ENCODE assay signal across 1 cellular context in genomic region chr2:152432765-152433164, GRCh38.
A peak's percentile ranks its signal among the peaks of the same experiment; 100 is the strongest.
TF ChIP-seq lines count a peak whose summit lies in the region.

No MANE protein-coding gene starts in this region.

TF ChIP-seq in HepG2, 621 proteins besides CTCF, POLR2A, EP300 and RAD21 (continued from another document and continues in another):
- TF ChIP-seq, protein P1, sequence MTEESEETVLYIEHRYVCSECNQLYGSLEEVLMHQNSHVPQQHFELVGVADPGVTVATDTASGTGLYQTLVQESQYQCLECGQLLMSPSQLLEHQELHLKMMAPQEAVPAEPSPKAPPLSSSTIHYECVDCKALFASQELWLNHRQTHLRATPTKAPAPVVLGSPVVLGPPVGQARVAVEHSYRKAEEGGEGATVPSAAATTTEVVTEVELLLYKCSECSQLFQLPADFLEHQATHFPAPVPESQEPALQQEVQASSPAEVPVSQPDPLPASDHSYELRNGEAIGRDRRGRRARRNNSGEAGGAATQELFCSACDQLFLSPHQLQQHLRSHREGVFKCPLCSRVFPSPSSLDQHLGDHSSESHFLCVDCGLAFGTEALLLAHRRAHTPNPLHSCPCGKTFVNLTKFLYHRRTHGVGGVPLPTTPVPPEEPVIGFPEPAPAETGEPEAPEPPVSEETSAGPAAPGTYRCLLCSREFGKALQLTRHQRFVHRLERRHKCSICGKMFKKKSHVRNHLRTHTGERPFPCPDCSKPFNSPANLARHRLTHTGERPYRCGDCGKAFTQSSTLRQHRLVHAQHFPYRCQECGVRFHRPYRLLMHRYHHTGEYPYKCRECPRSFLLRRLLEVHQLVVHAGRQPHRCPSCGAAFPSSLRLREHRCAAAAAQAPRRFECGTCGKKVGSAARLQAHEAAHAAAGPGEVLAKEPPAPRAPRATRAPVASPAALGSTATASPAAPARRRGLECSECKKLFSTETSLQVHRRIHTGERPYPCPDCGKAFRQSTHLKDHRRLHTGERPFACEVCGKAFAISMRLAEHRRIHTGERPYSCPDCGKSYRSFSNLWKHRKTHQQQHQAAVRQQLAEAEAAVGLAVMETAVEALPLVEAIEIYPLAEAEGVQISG (CRISPR knock-in tag; IDR thresholded peaks at IDR 0.05): no peak
- TF ChIP-seq ZNF780A (CRISPR knock-in tag; IDR thresholded peaks at IDR 0.05) (0 out of 2 replicates have a peak, but pooled peaks have one; percentile 44), GABPB1 (CRISPR knock-in tag; IDR thresholded peaks at IDR 0.05) (no peak), USF2 (IDR thresholded peaks at IDR 0.05; ENCODE audit: low read depth, low read length) (no peak), USF2 (CRISPR knock-in tag; IDR thresholded peaks at IDR 0.05; ENCODE audit: borderline replicate concordance) (no peak), ZNF776 (CRISPR knock-in tag; IDR thresholded peaks at IDR 0.05) (no peak), ZNF672 (CRISPR knock-in tag; IDR thresholded peaks at IDR 0.05) (no peak), ZNF367 (CRISPR knock-in tag; IDR thresholded peaks at IDR 0.05; ENCODE audit: borderline replicate concordance) (no peak), TRIM24 (CRISPR knock-in tag; IDR thresholded peaks at IDR 0.05) (no peak), NONO (IDR thresholded peaks at IDR 0.05) (no peak), NONO (CRISPR knock-in tag; conservative IDR thresholded peaks at IDR 0.05) (no peak), ZZZ3 (CRISPR knock-in tag; IDR thresholded peaks at IDR 0.05; ENCODE audit: borderline replicate concordance) (no peak), JDP2 (CRISPR knock-in tag; IDR thresholded peaks at IDR 0.05; ENCODE audit: borderline replicate concordance) (no peak), NR2C2 (CRISPR knock-in tag; IDR thresholded peaks at IDR 0.05; ENCODE audit: borderline replicate concordance) (0 out of 2 replicates have a peak, but pooled peaks have one; percentile 24), BRD4 (CRISPR knock-in tag; IDR thresholded peaks at IDR 0.05) (no peak), FOXM1 (CRISPR knock-in tag; IDR thresholded peaks at IDR 0.05) (no peak), TEF (CRISPR knock-in tag; IDR thresholded peaks at IDR 0.05) (no peak), KMT2A (CRISPR knock-in tag; IDR thresholded peaks at IDR 0.05) (0 out of 2 replicates have a peak, but pooled peaks have one; percentile 31), CENPT (CRISPR knock-in tag; IDR thresholded peaks at IDR 0.05; ENCODE audit: low read depth) (no peak), ZNF34 (CRISPR knock-in tag; IDR thresholded peaks at IDR 0.05; ENCODE audit: borderline replicate concordance) (no peak), GMEB2 (CRISPR knock-in tag; IDR thresholded peaks at IDR 0.05; ENCODE audit: low read depth) (no peak), ZNF674 (CRISPR knock-in tag; IDR thresholded peaks at IDR 0.05; ENCODE audit: low read depth) (no peak), ZNF496 (CRISPR knock-in tag; IDR thresholded peaks at IDR 0.05; ENCODE audit: insufficient replicate concordance) (no peak), NR2F6 (IDR thresholded peaks at IDR 0.05) (no peak), NR2F6 (CRISPR knock-in tag; IDR thresholded peaks at IDR 0.05) (0 out of 2 replicates have a peak, but pooled peaks have one; percentile 5), ZNF558 (CRISPR knock-in tag; IDR thresholded peaks at IDR 0.05; ENCODE audit: borderline replicate concordance) (no peak), NFAT5 (CRISPR knock-in tag; IDR thresholded peaks at IDR 0.05) (no peak), ZNF354B (CRISPR knock-in tag; IDR thresholded peaks at IDR 0.05) (no peak), ZNF12 (CRISPR knock-in tag; IDR thresholded peaks at IDR 0.05) (0 out of 2 replicates have a peak, but pooled peaks have one; percentile 40), IKZF1 (IDR thresholded peaks at IDR 0.05) (no peak), MLLT10 (CRISPR knock-in tag; IDR thresholded peaks at IDR 0.05) (no peak), ATF5 (CRISPR knock-in tag; IDR thresholded peaks at IDR 0.05; ENCODE audit: low read depth) (no peak)
- TF ChIP-seq, protein P2, sequence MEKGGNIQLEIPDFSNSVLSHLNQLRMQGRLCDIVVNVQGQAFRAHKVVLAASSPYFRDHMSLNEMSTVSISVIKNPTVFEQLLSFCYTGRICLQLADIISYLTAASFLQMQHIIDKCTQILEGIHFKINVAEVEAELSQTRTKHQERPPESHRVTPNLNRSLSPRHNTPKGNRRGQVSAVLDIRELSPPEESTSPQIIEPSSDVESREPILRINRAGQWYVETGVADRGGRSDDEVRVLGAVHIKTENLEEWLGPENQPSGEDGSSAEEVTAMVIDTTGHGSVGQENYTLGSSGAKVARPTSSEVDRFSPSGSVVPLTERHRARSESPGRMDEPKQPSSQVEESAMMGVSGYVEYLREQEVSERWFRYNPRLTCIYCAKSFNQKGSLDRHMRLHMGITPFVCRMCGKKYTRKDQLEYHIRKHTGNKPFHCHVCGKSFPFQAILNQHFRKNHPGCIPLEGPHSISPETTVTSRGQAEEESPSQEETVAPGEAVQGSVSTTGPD (CRISPR knock-in tag; IDR thresholded peaks at IDR 0.05): no peak
- TF ChIP-seq, protein P3, sequence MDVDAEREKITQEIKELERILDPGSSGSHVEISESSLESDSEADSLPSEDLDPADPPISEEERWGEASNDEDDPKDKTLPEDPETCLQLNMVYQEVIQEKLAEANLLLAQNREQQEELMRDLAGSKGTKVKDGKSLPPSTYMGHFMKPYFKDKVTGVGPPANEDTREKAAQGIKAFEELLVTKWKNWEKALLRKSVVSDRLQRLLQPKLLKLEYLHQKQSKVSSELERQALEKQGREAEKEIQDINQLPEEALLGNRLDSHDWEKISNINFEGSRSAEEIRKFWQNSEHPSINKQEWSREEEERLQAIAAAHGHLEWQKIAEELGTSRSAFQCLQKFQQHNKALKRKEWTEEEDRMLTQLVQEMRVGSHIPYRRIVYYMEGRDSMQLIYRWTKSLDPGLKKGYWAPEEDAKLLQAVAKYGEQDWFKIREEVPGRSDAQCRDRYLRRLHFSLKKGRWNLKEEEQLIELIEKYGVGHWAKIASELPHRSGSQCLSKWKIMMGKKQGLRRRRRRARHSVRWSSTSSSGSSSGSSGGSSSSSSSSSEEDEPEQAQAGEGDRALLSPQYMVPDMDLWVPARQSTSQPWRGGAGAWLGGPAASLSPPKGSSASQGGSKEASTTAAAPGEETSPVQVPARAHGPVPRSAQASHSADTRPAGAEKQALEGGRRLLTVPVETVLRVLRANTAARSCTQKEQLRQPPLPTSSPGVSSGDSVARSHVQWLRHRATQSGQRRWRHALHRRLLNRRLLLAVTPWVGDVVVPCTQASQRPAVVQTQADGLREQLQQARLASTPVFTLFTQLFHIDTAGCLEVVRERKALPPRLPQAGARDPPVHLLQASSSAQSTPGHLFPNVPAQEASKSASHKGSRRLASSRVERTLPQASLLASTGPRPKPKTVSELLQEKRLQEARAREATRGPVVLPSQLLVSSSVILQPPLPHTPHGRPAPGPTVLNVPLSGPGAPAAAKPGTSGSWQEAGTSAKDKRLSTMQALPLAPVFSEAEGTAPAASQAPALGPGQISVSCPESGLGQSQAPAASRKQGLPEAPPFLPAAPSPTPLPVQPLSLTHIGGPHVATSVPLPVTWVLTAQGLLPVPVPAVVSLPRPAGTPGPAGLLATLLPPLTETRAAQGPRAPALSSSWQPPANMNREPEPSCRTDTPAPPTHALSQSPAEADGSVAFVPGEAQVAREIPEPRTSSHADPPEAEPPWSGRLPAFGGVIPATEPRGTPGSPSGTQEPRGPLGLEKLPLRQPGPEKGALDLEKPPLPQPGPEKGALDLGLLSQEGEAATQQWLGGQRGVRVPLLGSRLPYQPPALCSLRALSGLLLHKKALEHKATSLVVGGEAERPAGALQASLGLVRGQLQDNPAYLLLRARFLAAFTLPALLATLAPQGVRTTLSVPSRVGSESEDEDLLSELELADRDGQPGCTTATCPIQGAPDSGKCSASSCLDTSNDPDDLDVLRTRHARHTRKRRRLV (CRISPR knock-in tag; IDR thresholded peaks at IDR 0.05): no peak
